11 cellular contexts compared by ENCODE assay signal in the genomic region with DNA sequence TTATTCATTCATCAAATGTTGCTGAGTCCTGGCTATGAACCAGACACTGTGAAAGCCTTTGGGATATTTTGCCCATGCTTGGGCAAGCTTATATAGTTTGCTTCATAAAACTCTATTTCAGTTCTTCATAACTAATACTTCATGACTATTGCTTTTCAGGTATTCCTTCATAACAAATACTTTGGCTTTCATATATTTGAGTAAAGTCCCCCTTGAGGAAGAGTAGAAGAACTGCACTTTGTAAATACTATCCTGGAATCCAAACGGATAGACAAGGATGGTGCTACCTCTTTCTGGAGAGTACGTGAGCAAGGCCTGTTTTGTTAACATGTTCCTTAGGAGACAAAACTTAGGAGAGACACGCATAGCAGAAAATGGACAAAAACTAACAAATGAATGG. TPM values are rescaled to one million over a fixed set of nuclear protein-coding genes. Genes with fewer than 3 reads are reported as not detected.
DNase-seq lines count a peak whose midpoint lies in the region; ATAC-seq and TF ChIP-seq lines count a peak whose summit lies in the region.
"Had no signal": no experiment of that assay in that cellular context is flagged by ENCODE, and none has a peak within 500 bp of the region (broad histone marks: within the 10 kb centered on the region; RNA-seq: fewer than 3 reads in every experiment).

No MANE protein-coding gene starts in this region.

- TF ChIP-seq CTCF in osteoblast (IDR thresholded peaks at IDR 0.05; ENCODE audit: extremely low read depth, low read depth, low read length) = peak; percentile 48

- H2AFZ ChIP-seq in osteoblast (ENCODE audit: low read length) = no peak overlapping the region

- no peaks in the 10 kb centered on the region for H3K9me3 ChIP-seq in osteoblast (ENCODE audit: low read depth, low read length)
- H3K9me3 ChIP-seq: BLaER1 had no signal

- ATAC-seq in HG03039 (IDR thresholded peaks at IDR 0.05; ENCODE audit: unreplicated experiment) = peak; percentile 73

- H4K20me1 ChIP-seq in osteoblast (ENCODE audit: insufficient read depth, low read length) = no peaks in the 10 kb centered on the region
- H4K20me1 ChIP-seq: BLaER1 had no signal

- no peaks in the 10 kb centered on the region for H3K4me1 ChIP-seq in osteoblast (ENCODE audit: insufficient read depth, low read length)
- H3K4me1 ChIP-seq: BLaER1 had no signal

- peak; percentile 6 for DNase-seq in NCI-H1092 treated with DMSO at 0.1 percent for 48 hours (lab: John Stamatoyannopoulos, UW)
- no peak for DNase-seq in NCI-H1092 (lab: John Stamatoyannopoulos, UW)
- DNase-seq in amniotic epithelial cell (ENCODE audit: low read depth) = peak; percentile 21
- DNase-seq in osteoblast (ENCODE audit: insufficient read length, low spot score, missing footprints) = no peak
- no peak for DNase-seq in inferior parietal cortex (ENCODE audit: extremely low spot score)
- no peak for DNase-seq in NCI-H524 (lab: John Stamatoyannopoulos, UW)
- DNase-seq in Ammon's horn (ENCODE audit: low spot score) = no peak

- H3K27me3 ChIP-seq in osteoblast (ENCODE audit: insufficient read depth, low read length) = peaks cover 31% of the 10 kb centered on the region
- H3K27me3 ChIP-seq: BLaER1 had no signal

- no peaks in the 10 kb centered on the region for H3K79me2 ChIP-seq in osteoblast (ENCODE audit: insufficient read depth, low read length)

- H3K4me3 ChIP-seq in osteoblast (ENCODE audit: insufficient read depth, low read length) = no peak overlapping the region
- H3K4me3 ChIP-seq: BLaER1, SK-N-MC had no signal

- no peaks in the 10 kb centered on the region for H3K36me3 ChIP-seq in osteoblast (ENCODE audit: insufficient read depth, low read length)
- H3K36me3 ChIP-seq: BLaER1 had no signal

- no peak overlapping the region for H3K4me2 ChIP-seq in osteoblast (ENCODE audit: insufficient read depth, low read length)
- H3K4me2 ChIP-seq: BLaER1 had no signal

- no peak overlapping the region for H3K27ac ChIP-seq in osteoblast (ENCODE audit: low read depth, low read length)
- H3K27ac ChIP-seq: BLaER1, SK-N-MC had no signal

RNA-seq across cellular contexts. Expression of a gene that starts 1.7 kb away (rescaled TPM):
- not detected in 2 replicates for total RNA-seq in osteoblast
- total RNA-seq: temporal lobe had no signal

RNA-seq across cellular contexts. Expression of a gene that starts 30.2 kb away (rescaled TPM):
- under 0.01 TPM in 1 of 2 replicates, not detected in the other for total RNA-seq in osteoblast

RNA-seq across cellular contexts. Expression of a gene that starts 47.2 kb away (rescaled TPM):
- not detected in 2 replicates for total RNA-seq in osteoblast
- total RNA-seq: temporal lobe had no signal

Comparison
In these comparisons a context has a peak if more than half of its experiments do, and no peak if none do; other contexts are left out.
1. DNase-seq: peak in NCI-H1092 treated with DMSO at 0.1 percent for 48 hours (single experiment) and amniotic epithelial cell (single experiment); none in NCI-H1092 (single experiment), osteoblast (single experiment), inferior parietal cortex (single experiment), NCI-H524 (0 of 2) and Ammon's horn (single experiment).